ENCODE assay signal across 8 cellular contexts in the genomic region with DNA sequence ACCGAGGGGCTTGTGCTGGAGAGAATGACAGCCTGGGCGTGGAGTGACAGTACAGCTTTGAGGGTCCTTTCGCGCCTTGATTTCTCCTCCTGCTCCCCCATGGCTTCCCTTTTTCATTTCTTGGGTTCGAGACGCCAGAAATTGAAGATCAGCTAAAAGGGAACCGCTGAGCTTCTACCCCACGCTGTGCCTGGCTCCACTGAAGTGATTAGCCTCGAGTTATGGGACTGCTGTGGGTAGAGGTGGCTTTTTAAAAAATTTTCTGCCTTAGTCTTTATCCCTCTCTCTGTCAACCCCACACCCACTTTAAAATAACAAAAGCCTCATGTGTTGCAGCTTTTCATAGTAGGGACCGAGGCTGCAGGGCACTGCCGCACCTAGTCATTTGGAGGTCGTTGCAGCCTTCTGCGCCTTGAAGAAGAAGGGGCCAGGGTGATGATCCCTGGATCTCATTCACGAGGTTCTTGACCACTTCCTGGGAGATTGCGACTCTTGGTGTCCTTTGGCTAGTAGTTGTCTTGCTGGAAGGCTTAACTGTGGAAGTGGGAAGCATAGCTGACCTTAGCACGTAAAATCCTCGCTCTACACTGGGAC.
DNase-seq lines count a peak whose midpoint lies in the region.

No MANE protein-coding gene starts in this region.

- H3K9me3 ChIP-seq in iPS-18c (ENCODE audit: control insufficient read depth, insufficient read depth, low read length), result no peaks in the 10 kb centered on the region

- DNase-seq in SIG-M5 treated with dmso at 0.1 percent for 504 hours (lab: John Stamatoyannopoulos, UW; ENCODE audit: unreplicated experiment), result peak; percentile 30
- no peak for DNase-seq in SIG-M5 (lab: John Stamatoyannopoulos, UW)
- DNase-seq in LoVo (ENCODE audit: low spot score), result peak; percentile 15
- peak; percentile 31 for DNase-seq in amniotic epithelial cell (ENCODE audit: low read depth)
- no peak for DNase-seq in germinal center (ENCODE audit: low spot score)
- DNase-seq in NCI-H1694 (lab: John Stamatoyannopoulos, UW), result no peak

- H3K4me3 ChIP-seq in iPS-18c (ENCODE audit: insufficient read depth, low read depth, low read length) (peak overlapping the region; percentile 79), skin epidermis (peak overlapping the region; percentile 69 to 92 (median 83))

- peak overlapping the region; percentile 52 to 98 (median 93) for H3K27ac ChIP-seq in skin epidermis

Comparison
In these comparisons a context has a peak if more than half of its experiments do, and no peak if none do; other contexts are left out.
1. DNase-seq: peak in SIG-M5 treated with dmso at 0.1 percent for 504 hours (single experiment), LoVo (single experiment) and amniotic epithelial cell (single experiment); none in SIG-M5 (single experiment), germinal center (single experiment) and NCI-H1694 (single experiment).